In genomic region chr20:3405696-3406358, GRCh38 we compare ENCODE assay signal across 8 cellular contexts. TPM values are rescaled to one million over a fixed set of nuclear protein-coding genes. Genes with fewer than 3 reads are reported as not detected.
DNase-seq lines count a peak whose midpoint lies in the region; ATAC-seq and TF ChIP-seq lines count a peak whose summit lies in the region.

No MANE protein-coding gene starts in this region.

- H3K4me1 ChIP-seq in prostate gland (replicated peaks) = peaks cover under 1% of the 10 kb centered on the region

- H3K27ac Mint-ChIP-seq in Calu3 (ENCODE audit: unreplicated experiment) (peak overlapping the region; percentile 78), WTC11 (no peak overlapping the region)

- CTCF ChIA-PET in Calu3 (lab: Charles Lee) (no interaction called here), WTC11 (lab: Charles Lee) (interaction anchor here (0.7 to 1.0 kb wide), 2 partner anchors 11 to 89 kb away, joined by 3 to 4 read pairs; no protein-coding TSS in a partner anchor)

- TF ChIP-seq POLR2A in prostate gland (IDR thresholded peaks at IDR 0.05) = no peak

- POLR2A ChIA-PET in WTC11 (lab: Charles Lee) = interaction anchor here (0.5 kb wide), 1 partner anchor 21 kb away, joined by 3 read pairs; no protein-coding TSS in a partner anchor

- peaks cover 36% of the 10 kb centered on the region for H3K4me1 Mint-ChIP-seq in Calu3 (ENCODE audit: low read depth, unreplicated experiment)
- peaks cover 12% of the 10 kb centered on the region for H3K4me1 Mint-ChIP-seq in WTC11

- no peaks in the 10 kb centered on the region for H3K9me3 ChIP-seq in prostate gland

- TF ChIP-seq CTCF in Calu3 (IDR thresholded peaks at IDR 0.05; ENCODE audit: unreplicated experiment) (no peak), WTC11 (IDR thresholded peaks at IDR 0.05) (no peak), fibroblast of the aortic adventitia (IDR thresholded peaks at IDR 0.05; ENCODE audit: insufficient read depth, low read length) (no peak), prostate gland (IDR thresholded peaks at IDR 0.05) (no peak)

- H3K4me3 Mint-ChIP-seq in Calu3 (ENCODE audit: low read depth, unreplicated experiment) (peak overlapping the region; percentile 89), WTC11 (peak overlapping the region; percentile 77)

- intact Hi-C loops in Calu3 (cut with micrococcal nuclease; ENCODE audit: unreplicated experiment) (no loop called here), prostate gland (cut with DNase I) (loop anchor here (5.0 kb wide), 1 partner anchor 66 kb away; the partner anchor contains the start of gene ATRN)

- peaks cover 35% of the 10 kb centered on the region for H3K36me3 Mint-ChIP-seq in Calu3 (ENCODE audit: insufficient read depth, unreplicated experiment)
- no peaks in the 10 kb centered on the region for H3K36me3 Mint-ChIP-seq in WTC11

- H3K27me3 Mint-ChIP-seq in Calu3 (ENCODE audit: unreplicated experiment) = no peaks in the 10 kb centered on the region
- peaks cover 30% of the 10 kb centered on the region for H3K27me3 Mint-ChIP-seq in WTC11 (ENCODE audit: low read depth)

- H3K9me3 Mint-ChIP-seq in Calu3 (ENCODE audit: low read depth, unreplicated experiment) (no peaks in the 10 kb centered on the region), WTC11 (no peaks in the 10 kb centered on the region)

- DNase-seq in Calu3 (no peak), WTC11 (ENCODE audit: low spot score) (no peak), fibroblast of the aortic adventitia (ENCODE audit: low read depth) (peak; percentile 8), prostate gland (ENCODE audit: low spot score) (no peak), NCI-H2029 treated with DMSO at 0.1 percent for 48 hours (lab: John Stamatoyannopoulos, UW) (no peak), SK-N-DZ (ENCODE audit: low spot score) (no peak), DMS153 (lab: John Stamatoyannopoulos, UW) (no peak)

- peak overlapping the region; percentile 46 to 94 for H3K27ac ChIP-seq in prostate gland

- peak overlapping the region; percentile 90 for H3K4me3 ChIP-seq in fibroblast of the aortic adventitia (ENCODE audit: low read depth, low read length)
- peak overlapping the region; percentile 83 to 85 for H3K4me3 ChIP-seq in prostate gland

- ATAC-seq in WTC11 (no peak), GM21423 (IDR thresholded peaks at IDR 0.05; ENCODE audit: unreplicated experiment) (no peak)

- WGBS in prostate gland = 17% methylated on average over 3 of the region's 3 CpGs

- no TSS peak for BruUV-seq in Calu3 (replicated peaks; lab: Mats Ljungman, UMichigan)

- H3K27me3 ChIP-seq in prostate gland (replicated peaks; ENCODE audit: insufficient read depth) = no peaks in the 10 kb centered on the region

- H3K36me3 ChIP-seq in prostate gland = no peaks in the 10 kb centered on the region

TF ChIP-seq in WTC11, 78 proteins besides CTCF, POLR2A, EP300 and RAD21 (continues in another document):
- TF ChIP-seq ZBTB43 (CRISPR knock-in tag; IDR thresholded peaks at IDR 0.05) (no peak), MYBL2 (CRISPR knock-in tag; IDR thresholded peaks at IDR 0.05) (no peak), PRRX2 (CRISPR knock-in tag; IDR thresholded peaks at IDR 0.05) (no peak), SP1 (CRISPR knock-in tag; conservative IDR thresholded peaks at IDR 0.05) (no peak), ZNF263 (CRISPR knock-in tag; IDR thresholded peaks at IDR 0.05; ENCODE audit: low read depth) (no peak), ZNF232 (CRISPR knock-in tag; IDR thresholded peaks at IDR 0.05) (no peak), ARID4B (CRISPR knock-in tag; IDR thresholded peaks at IDR 0.05; ENCODE audit: borderline replicate concordance) (no peak), NR3C1 (CRISPR knock-in tag; conservative IDR thresholded peaks at IDR 0.05; ENCODE audit: low read depth) (no peak), FOXP4 (CRISPR knock-in tag; IDR thresholded peaks at IDR 0.05) (no peak), MAX (CRISPR knock-in tag; IDR thresholded peaks at IDR 0.05) (no peak), AR (CRISPR knock-in tag; IDR thresholded peaks at IDR 0.05) (no peak), SMAD3 (CRISPR knock-in tag; IDR thresholded peaks at IDR 0.05; ENCODE audit: borderline replicate concordance) (no peak)

RNA-seq across cellular contexts. Expression of gene DNAAF9, which starts 1.6 kb away (rescaled TPM):
- 6.3 and 7.4 TPM in 2 replicates for total RNA-seq in Calu3 (2022)
- total RNA-seq in WTC11 (2021) = 6.3 to 8.6 TPM (median 8.1 TPM) in 3 replicates
- 9.6 and 13.3 TPM in 2 replicates for total RNA-seq in fibroblast of the aortic adventitia (ENCODE audit: low replicate concordance)
- 10 to 100 TPM; 10.9 to 24.8 TPM for total RNA-seq in prostate gland
- polyA plus RNA-seq in SK-N-DZ (2014; cell fraction: cytosol; rRNA removed) = 7.2 and 8.9 TPM in 2 replicates
- polyA plus RNA-seq in SK-N-DZ (2014; cell fraction: nucleus; rRNA removed) = 10.6 and 15.5 TPM in 2 replicates
